In the genomic region with DNA sequence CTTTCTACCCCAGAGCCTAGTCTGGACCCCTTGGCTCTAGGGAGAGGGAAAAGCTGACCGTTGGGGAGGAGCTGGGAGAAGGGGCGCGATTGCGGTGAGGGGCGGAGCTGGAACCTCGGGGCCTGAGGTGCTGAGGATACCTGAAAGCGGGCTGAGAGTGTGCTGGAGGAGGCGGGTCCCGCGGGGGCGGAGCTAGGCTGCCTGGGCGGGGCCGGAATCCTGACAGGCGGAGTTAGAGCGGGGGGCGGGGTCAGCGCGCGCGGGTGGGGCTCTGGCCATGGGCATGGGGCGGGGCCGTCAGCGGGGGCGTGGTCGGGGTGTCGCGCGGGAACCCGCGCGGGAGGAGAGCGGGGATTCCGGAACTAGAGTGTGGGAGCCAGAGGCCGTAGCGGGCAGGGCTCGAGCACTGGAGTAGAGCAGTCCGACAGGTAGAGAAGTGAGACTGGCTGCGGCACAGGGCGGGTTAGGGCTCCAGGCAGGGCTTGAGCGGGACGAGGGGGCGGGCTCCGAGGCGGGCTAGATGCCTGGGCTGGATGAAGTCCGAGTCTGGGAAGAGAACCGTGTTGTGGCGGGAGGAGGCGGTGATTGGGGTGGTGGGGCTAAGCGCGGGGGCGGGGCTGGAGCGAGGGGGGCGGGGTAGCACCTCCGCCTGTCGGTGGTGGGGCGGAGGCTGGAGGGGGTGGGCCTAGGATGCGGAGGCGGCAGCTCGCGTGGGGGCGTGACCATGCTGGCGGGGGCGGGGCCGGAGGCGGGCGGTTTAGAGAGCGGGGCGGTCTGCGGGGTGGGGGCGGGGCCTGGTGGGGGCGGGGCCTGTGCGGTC, we compare ENCODE assay signal across 8 cellular contexts. TPM values are rescaled to one million over a fixed set of nuclear protein-coding genes. Genes with fewer than 3 reads are reported as not detected.
DNase-seq lines count a peak whose midpoint lies in the region; ATAC-seq and TF ChIP-seq lines count a peak whose summit lies in the region.

A gene (plus strand): TSS at position 815 of the 820 bp plus-strand sequence. CDS start 35 bp downstream, outside the sequence.

- DNase-seq in CD4-positive, alpha-beta T cell, result peak; percentile 99 to 100 (median 100)
- DNase-seq in HUDEP-2 (lab: John Stamatoyannopoulos, UW; ENCODE audit: unreplicated experiment in 76 of 76) (peak in 75 of 76 experiments; percentile 59 to 100 (median 97)), NOMO-1 treated with DMSO at 0.1 percent for 48 hours (lab: John Stamatoyannopoulos, UW; ENCODE audit: unreplicated experiment) (peak; percentile 93), mesenteric fat pad (ENCODE audit: low spot score) (peak; percentile 100)
- DNase-seq in activated CD8-positive, alpha-beta memory T cell treated with anti-CD3 and anti-CD28 coated beads for 4 hours (ENCODE audit: low read depth in 2 of 2), result peak; percentile 99
- peak; percentile 99 for DNase-seq in effector memory CD8-positive, alpha-beta T cell
- DNase-seq in stimulated activated CD8-positive, alpha-beta memory T cell treated with anti-CD3 and anti-CD28 coated beads, Interleukin-12 subunit alpha, Interleukin-12 subunit beta, amount 100 ng/mL, for 4 hours (ENCODE audit: low read depth), result peak; percentile 99

- no peaks in the 10 kb centered on the region for H3K9me3 ChIP-seq in CD4-positive, alpha-beta T cell (ENCODE audit: control insufficient read depth, low read length)

- peaks cover 46% of the 10 kb centered on the region for H3K36me3 Mint-ChIP-seq in CD4-positive, alpha-beta T cell (ENCODE audit: low read depth)
- peaks cover 36% of the 10 kb centered on the region for H3K36me3 Mint-ChIP-seq in effector memory CD8-positive, alpha-beta T cell (ENCODE audit: insufficient read depth)

- no peaks in the 10 kb centered on the region for H3K9me3 Mint-ChIP-seq in CD4-positive, alpha-beta T cell
- H3K9me3 Mint-ChIP-seq in effector memory CD8-positive, alpha-beta T cell, result no peaks in the 10 kb centered on the region

- peaks cover 28% of the 10 kb centered on the region for H3K4me1 Mint-ChIP-seq in CD4-positive, alpha-beta T cell (ENCODE audit: low read depth)
- peaks cover 19 to 23% of the 10 kb centered on the region in 2 donors for H3K4me1 Mint-ChIP-seq in effector memory CD8-positive, alpha-beta T cell (ENCODE audit: low read depth in 2 of 2)

- H3K27ac Mint-ChIP-seq in CD4-positive, alpha-beta T cell, result peak within 1 kb of the TSS; percentile 99
- H3K27ac Mint-ChIP-seq in effector memory CD8-positive, alpha-beta T cell, result peak within 1 kb of the TSS; percentile 96 to 98

- H3K27me3 Mint-ChIP-seq in CD4-positive, alpha-beta T cell, result no peaks in the 10 kb centered on the region
- no peaks in the 10 kb centered on the region for H3K27me3 Mint-ChIP-seq in effector memory CD8-positive, alpha-beta T cell

- CTCF ChIA-PET in CD4-positive, alpha-beta T cell (lab: Charles Lee), result interaction anchor here (0.6 to 2.9 kb wide), 6 partner anchors 10 to 75 kb away, joined by 3 to 10 read pairs (median 3); a partner anchor contains a TSS

- POLR2A ChIA-PET in CD4-positive, alpha-beta T cell (lab: Charles Lee), result interaction anchor here (0.7 to 3.1 kb wide), 25 partner anchors 8 to 1719 kb away, joined by 3 to 124 read pairs (median 5); a partner anchor contains a TSS

- peak within 1 kb of the TSS; percentile 92 for H3K27ac ChIP-seq in CD4-positive, alpha-beta T cell (ENCODE audit: low read depth, low read length)

- no peaks in the 10 kb centered on the region for H3K27me3 ChIP-seq in CD4-positive, alpha-beta T cell (ENCODE audit: control insufficient read depth, insufficient read depth, low read length)

- ATAC-seq in CD4-positive, alpha-beta T cell (ENCODE audit: poor library complexity), result peak; percentile 72
- peak; percentile 44 for ATAC-seq in GM19463 (IDR thresholded peaks at IDR 0.05; ENCODE audit: unreplicated experiment)
- peak; percentile 70 for ATAC-seq in effector memory CD8-positive, alpha-beta T cell (replicated peaks)

- TF ChIP-seq CTCF in CD4-positive, alpha-beta T cell (IDR thresholded peaks at IDR 0.05), result no peak

- H3K4me3 Mint-ChIP-seq in CD4-positive, alpha-beta T cell, result peak within 1 kb of the TSS; percentile 100
- H3K4me3 Mint-ChIP-seq in effector memory CD8-positive, alpha-beta T cell, result peak within 1 kb of the TSS; percentile 96 to 98

- intact Hi-C loops in CD4-positive, alpha-beta T cell (cut with DNase I, micrococcal nuclease), result loop anchor here (1.0 to 10.0 kb wide), 6 partner anchors 17 to 669 kb away; a partner anchor contains a TSS

RNA-seq across cellular contexts. Expression of the gene that starts here (rescaled TPM):
- total RNA-seq in CD4-positive, alpha-beta T cell, result 10 to 100 TPM; 16.9 to 19.3 TPM
- 34.4 TPM for total RNA-seq in mesenteric fat pad

Comparison
In these comparisons a context has a peak if more than half of its experiments do, and no peak if none do; other contexts are left out.
1. Peak in every context shown above with its lines: DNase-seq, ATAC-seq and H3K27ac ChIP-seq.